In the genomic region with DNA sequence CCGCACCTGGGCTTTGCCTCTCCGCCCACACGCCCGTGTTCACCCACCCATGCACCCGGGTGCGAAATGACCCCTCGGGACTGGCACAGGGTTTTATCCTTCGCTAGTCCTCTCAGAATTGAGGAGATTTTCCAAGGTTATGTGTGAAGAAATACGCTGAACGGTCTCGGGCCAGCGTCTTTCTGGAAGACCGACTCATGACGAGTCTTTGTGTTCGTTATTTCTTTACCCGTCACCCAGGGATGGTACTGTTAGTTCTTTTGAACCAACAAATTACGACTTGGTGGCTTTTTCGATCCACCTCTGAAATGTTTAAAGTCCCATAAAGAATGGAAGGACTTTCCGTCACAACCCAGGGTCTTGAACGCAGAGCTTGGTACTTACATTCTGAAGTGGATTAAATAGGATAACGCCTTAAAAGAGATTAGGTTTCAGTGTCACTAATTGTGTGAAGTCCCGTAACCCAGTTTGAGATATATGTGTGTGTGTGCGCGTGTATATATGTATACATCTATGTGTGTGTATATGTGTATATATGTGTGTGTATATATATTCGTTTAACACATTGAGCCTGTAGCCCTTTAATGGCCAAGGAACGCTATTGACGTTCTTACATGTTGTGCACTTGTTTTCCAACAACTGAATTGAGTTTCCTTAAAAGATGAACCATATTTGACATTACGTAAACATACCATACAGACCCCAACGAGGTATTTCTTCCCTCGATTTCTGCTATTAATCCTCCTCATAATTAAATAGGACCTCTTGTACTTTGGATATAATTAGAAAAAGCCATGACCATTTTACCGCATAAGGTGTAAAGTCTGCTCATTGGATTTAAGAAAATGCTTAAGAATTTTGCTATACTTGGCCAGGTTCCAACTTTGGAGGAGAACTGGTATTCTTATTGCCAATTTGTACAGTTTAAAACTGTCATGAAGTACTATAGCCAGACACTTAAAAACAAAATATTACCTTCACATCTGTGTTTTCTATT, we compare ENCODE assay signal across 8 cellular contexts. TPM values are rescaled to one million over a fixed set of nuclear protein-coding genes. Genes with fewer than 3 reads are reported as not detected.
DNase-seq lines count a peak whose midpoint lies in the region; ATAC-seq and TF ChIP-seq lines count a peak whose summit lies in the region.

No MANE protein-coding gene starts in this region.

- H3K36me3 Mint-ChIP-seq in progenitor cell of endocrine pancreas (ENCODE audit: insufficient read depth) = no peaks in the 10 kb centered on the region

- H3K4me1 Mint-ChIP-seq in progenitor cell of endocrine pancreas (ENCODE audit: low read depth) = peaks cover 38% of the 10 kb centered on the region

- DNase-seq in COLO829 (ENCODE audit: low spot score) (peak; percentile 5), HS-27A (ENCODE audit: low read depth) (peak; percentile 12), foreskin fibroblast (peak in 1 of 2 donors; percentile 23), progenitor cell of endocrine pancreas (ENCODE audit: low spot score, unreplicated experiment) (no peak), amygdala (lab: John Stamatoyannopoulos, UW) (no peak), GM10248 (ENCODE audit: extremely low spot score) (no peak)

- TF ChIP-seq CTCF in VCaP (conservative IDR thresholded peaks at IDR 0.05) (no peak), foreskin fibroblast (IDR thresholded peaks at IDR 0.05; ENCODE audit: low read depth, low read length) (no peak), progenitor cell of endocrine pancreas (IDR thresholded peaks at IDR 0.05; ENCODE audit: unreplicated experiment) (no peak), GM10248 (IDR thresholded peaks at IDR 0.05; ENCODE audit: control extremely low read depth, extremely low read depth, low read depth, missing control alignments) (no peak)

- H3K27ac Mint-ChIP-seq in progenitor cell of endocrine pancreas = peak overlapping the region; percentile 100

- no peaks in the 10 kb centered on the region for H3K9me3 Mint-ChIP-seq in progenitor cell of endocrine pancreas (ENCODE audit: low read depth)

- POLR2A ChIA-PET in GM10248 (lab: Yijun Ruan, JAX) = no interaction called here

- CTCF ChIA-PET in GM10248 (lab: Yijun Ruan, JAX) = interaction anchor here (1.2 to 1.4 kb wide), 2 partner anchors 9 to 154 kb away, joined by 4 read pairs; no protein-coding TSS in a partner anchor

- H3K4me3 Mint-ChIP-seq in progenitor cell of endocrine pancreas (ENCODE audit: low read depth) = peak overlapping the region; percentile 95

- peak overlapping the region; percentile 94 to 97 for H3K4me3 ChIP-seq in foreskin fibroblast (ENCODE audit: low read depth in 1 of 2, low read length in 2 of 2)

- peak overlapping the region; percentile 88 for H3K27ac ChIP-seq in VCaP

- H3K27me3 Mint-ChIP-seq in progenitor cell of endocrine pancreas = no peaks in the 10 kb centered on the region

- no peak for ATAC-seq in GM21515 (IDR thresholded peaks at IDR 0.05; ENCODE audit: unreplicated experiment)

RNA-seq across cellular contexts. Expression of gene ZC3H15, which starts 0.9 kb away (rescaled TPM):
- 55.4 and 70.1 TPM in 2 replicates for total RNA-seq in progenitor cell of endocrine pancreas

Comparison
In these comparisons a context has a peak if more than half of its experiments do, and no peak if none do; other contexts are left out.
1. DNase-seq: peak in COLO829 (single experiment) and HS-27A (single experiment); none in progenitor cell of endocrine pancreas (single experiment), amygdala (0 of 56) and GM10248 (single experiment).